ENCODE assay signal across 22 cellular contexts in genomic region chr11:110715541-110715940, GRCh38. TPM values are rescaled to one million over a fixed set of nuclear protein-coding genes. Genes with fewer than 3 reads are reported as not detected.
DNase-seq lines count a peak whose midpoint lies in the region; ATAC-seq and TF ChIP-seq lines count a peak whose summit lies in the region.
"Had no signal": no experiment of that assay in that cellular context is flagged by ENCODE, and none has a peak within 500 bp of the region (broad histone marks: within the 10 kb centered on the region; RNA-seq: fewer than 3 reads in every experiment).

No MANE protein-coding gene starts in this region.

- peaks cover 30% of the 10 kb centered on the region for H3K27me3 Mint-ChIP-seq in CD8-positive, alpha-beta T cell (ENCODE audit: low read depth)

- CTCF ChIA-PET in CD8-positive, alpha-beta T cell (lab: Charles Lee) = no interaction called here

- POLR2A ChIA-PET in CD8-positive, alpha-beta T cell (lab: Charles Lee) = no interaction called here

- H3K9me3 ChIP-seq in adipocyte (ENCODE audit: control insufficient read depth, low read length) (no peaks in the 10 kb centered on the region), smooth muscle cell (replicated peaks; ENCODE audit: low read depth) (no peaks in the 10 kb centered on the region)
- H3K9me3 ChIP-seq in CD8-positive, alpha-beta T cell (ENCODE audit: low read length) = no peaks in the 10 kb centered on the region
- H3K9me3 ChIP-seq: SJCRH30 had no signal

- 54% methylated on average over 1 of the region's 1 CpG for WGBS in smooth muscle cell (ENCODE audit: low lambda C conversion rate)

- intact Hi-C loops in CD8-positive, alpha-beta T cell (cut with DNase I, micrococcal nuclease) = loop anchor here in 1 of 2 experiments (10.0 kb wide), 1 partner anchor 191 kb away; no protein-coding TSS in a partner anchor

- peak overlapping the region; percentile 54 for H3K4me3 ChIP-seq in adipocyte (ENCODE audit: low read length)
- H3K4me3 ChIP-seq in smooth muscle cell = no peak overlapping the region
- H3K4me3 ChIP-seq in CD8-positive, alpha-beta T cell (ENCODE audit: low read depth, low read length) = no peak overlapping the region
- H3K4me3 ChIP-seq: dorsolateral prefrontal cortex, SJCRH30 had no signal

- H3K36me3 ChIP-seq in adipocyte (ENCODE audit: control insufficient read depth, insufficient read depth, low read length, severe bottlenecking) = no peaks in the 10 kb centered on the region
- no peaks in the 10 kb centered on the region for H3K36me3 ChIP-seq in smooth muscle cell (ENCODE audit: low read depth)
- H3K36me3 ChIP-seq in CD8-positive, alpha-beta T cell (ENCODE audit: insufficient read depth, low read length) = no peaks in the 10 kb centered on the region
- H3K36me3 ChIP-seq: SJCRH30 had no signal

- H3K4me1 Mint-ChIP-seq in CD8-positive, alpha-beta T cell (ENCODE audit: low read depth) = peaks cover 13% of the 10 kb centered on the region

- no peaks in the 10 kb centered on the region for H3K79me2 ChIP-seq in smooth muscle cell (ENCODE audit: low read depth)

- peaks cover 40% of the 10 kb centered on the region for H3K4me1 ChIP-seq in adipocyte (ENCODE audit: control insufficient read depth, insufficient read depth, low read length)
- peaks cover 9% of the 10 kb centered on the region for H3K4me1 ChIP-seq in smooth muscle cell (ENCODE audit: low read depth)
- H3K4me1 ChIP-seq in CD8-positive, alpha-beta T cell (ENCODE audit: insufficient read depth, low read length) = no peaks in the 10 kb centered on the region
- H3K4me1 ChIP-seq: SJCRH30 had no signal

- TF ChIP-seq CTCF in smooth muscle cell (IDR thresholded peaks at IDR 0.05; ENCODE audit: borderline replicate concordance, insufficient read depth, poor library complexity, severe bottlenecking) = no peak
- no peak for TF ChIP-seq CTCF in CD8-positive, alpha-beta T cell (IDR thresholded peaks at IDR 0.05)

- no peaks in the 10 kb centered on the region for H3F3A ChIP-seq in smooth muscle cell (ENCODE audit: low read depth)

- no peaks in the 10 kb centered on the region for H3K9me3 Mint-ChIP-seq in CD8-positive, alpha-beta T cell
- H3K9me3 Mint-ChIP-seq: T-helper 1 cell treated with Interleukin-12 subunit alpha and Interleukin-12 subunit beta and Interleukin-4 antibody, amounts not matched to agents 30 μg/mL and 1 μg/mL, for 36 hours had no signal

- H3K4me2 ChIP-seq in smooth muscle cell = peak overlapping the region; percentile 18

- no peak overlapping the region for H3K27ac Mint-ChIP-seq in CD8-positive, alpha-beta T cell
- H3K27ac Mint-ChIP-seq: T-helper 1 cell treated with Interleukin-12 subunit alpha and Interleukin-12 subunit beta and Interleukin-4 antibody, amounts not matched to agents 30 μg/mL and 1 μg/mL, for 36 hours had no signal

- H2AFZ ChIP-seq in smooth muscle cell (ENCODE audit: low read depth) = no peak overlapping the region

- DNase-seq in GM04503 (ENCODE audit: low read depth) (peak; percentile 22), adipocyte (ENCODE audit: low read depth) (peak; percentile 73), fibroblast of peridontal ligament (ENCODE audit: extremely low read depth) (peak; percentile 67), smooth muscle cell (lab: John Stamatoyannopoulos, UW; ENCODE audit: unreplicated experiment) (no peak)
- DNase-seq in activated CD4-positive, CD25-positive, alpha-beta regulatory T cell (lab: John Stamatoyannopoulos, UW) = no peak
- DNase-seq in CD8-positive, alpha-beta T cell = no peak
- DNase-seq: activated CD8-positive, alpha-beta memory T cell treated with anti-CD3 and anti-CD28 coated beads, Interleukin-2, amount 50 U/mL, for 48 hours; C1 segment of cervical spinal cord; caudate nucleus; dorsolateral prefrontal cortex; GF-D8; left ventricle myocardium superior; NCI-H1092 treated with DMSO at 0.1 percent for 48 hours; NCI-H2081 treated with DMSO at 0.1 percent for 48 hours; NCI-H510A; NK-92 treated with Interleukin-12 subunit alpha and Interleukin-12 subunit beta, amount 100 ng/mL, for 24 hours; retina; SJCRH30 had no signal

- no peaks in the 10 kb centered on the region for H3K27me3 ChIP-seq in adipocyte (replicated peaks; ENCODE audit: control insufficient read depth, insufficient read depth, low read length)
- H3K27me3 ChIP-seq in smooth muscle cell (ENCODE audit: low read depth) = peaks cover 31% of the 10 kb centered on the region
- peaks cover 12% of the 10 kb centered on the region for H3K27me3 ChIP-seq in CD8-positive, alpha-beta T cell (ENCODE audit: insufficient read depth, low read length)
- H3K27me3 ChIP-seq: dorsolateral prefrontal cortex, SJCRH30 had no signal

- ATAC-seq in CD8-positive, alpha-beta T cell = no peak
- no peak for ATAC-seq in HG03354 (IDR thresholded peaks at IDR 0.05; ENCODE audit: poor library complexity, severe bottlenecking, unreplicated experiment)
- ATAC-seq: left ventricle myocardium superior, Panc1 had no signal

- H3K27ac ChIP-seq in smooth muscle cell (ENCODE audit: low read depth) = no peak overlapping the region
- H3K27ac ChIP-seq in CD8-positive, alpha-beta T cell (ENCODE audit: low read depth, low read length) = no peak overlapping the region
- H3K27ac ChIP-seq: dorsolateral prefrontal cortex, SJCRH30, VCaP had no signal

- H4K20me1 ChIP-seq in smooth muscle cell (ENCODE audit: low read depth) = no peaks in the 10 kb centered on the region

- H3K36me3 Mint-ChIP-seq in CD8-positive, alpha-beta T cell = no peaks in the 10 kb centered on the region

- no peak overlapping the region for H3K4me3 Mint-ChIP-seq in CD8-positive, alpha-beta T cell
- H3K4me3 Mint-ChIP-seq: T-helper 1 cell treated with Interleukin-12 subunit alpha and Interleukin-12 subunit beta and Interleukin-4 antibody, amounts not matched to agents 30 μg/mL and 1 μg/mL, for 36 hours had no signal

- H3K9ac ChIP-seq in adipocyte (ENCODE audit: low read length) (peak overlapping the region; percentile 55), smooth muscle cell (ENCODE audit: low read depth) (no peak overlapping the region)

RNA-seq across cellular contexts. Expression of gene ARHGAP20, which starts 3.3 kb away (rescaled TPM):
- 1.1 and 1.6 TPM in 2 replicates for total RNA-seq in smooth muscle cell
- 0.33 and 1.1 TPM in 2 replicates for polyA plus RNA-seq in smooth muscle cell
- total RNA-seq in CD8-positive, alpha-beta T cell = under 1 TPM in 1 of 2 experiments, not detected in 1; 0.06 TPM
- total RNA-seq: SJCRH30 had no signal

Comparison
In these comparisons a context has a peak if more than half of its experiments do, and no peak if none do; other contexts are left out.
1. DNase-seq: peak in GM04503 (single experiment), adipocyte (single experiment) and fibroblast of peridontal ligament (single experiment); none in smooth muscle cell (single experiment), activated CD4-positive, CD25-positive, alpha-beta regulatory T cell (0 of 4) and CD8-positive, alpha-beta T cell (0 of 7).